8 cellular contexts compared by ENCODE assay signal in genomic region chr12:89706551-89707348, GRCh38. TPM values are rescaled to one million over a fixed set of nuclear protein-coding genes. Genes with fewer than 3 reads are reported as not detected.
A peak's percentile ranks its signal among the peaks of the same experiment; 100 is the strongest.
DNase-seq lines count a peak whose midpoint lies in the region; ATAC-seq and TF ChIP-seq lines count a peak whose summit lies in the region.

No MANE protein-coding gene starts in this region.

- intact Hi-C loops in activated CD4-positive, alpha-beta T cell treated with anti-CD3 and anti-CD28 coated beads, Interleukin-2, amount 10 ng/mL, durations not matched to agents 24 days and 14 days (cut with micrococcal nuclease): loop anchor here (5.0 kb wide), 7 partner anchors 44 to 689 kb away; no protein-coding TSS in a partner anchor
- intact Hi-C loops in uterus (cut with DNase I; ENCODE audit: low total_unique reads): no loop called here

- peaks cover 31% of the 10 kb centered on the region for H3K4me1 Mint-ChIP-seq in activated CD4-positive, alpha-beta T cell treated with anti-CD3 and anti-CD28 coated beads, Interleukin-2, amount 10 ng/mL, durations not matched to agents 24 days and 14 days

- no peak for TF ChIP-seq POLR2A in uterus (IDR thresholded peaks at IDR 0.05)

- peaks cover 27% of the 10 kb centered on the region for H3K27me3 Mint-ChIP-seq in activated CD4-positive, alpha-beta T cell treated with anti-CD3 and anti-CD28 coated beads, Interleukin-2, amount 10 ng/mL, durations not matched to agents 24 days and 14 days

- peak overlapping the region in 1 of 2 donors; percentile 97 for H3K27ac ChIP-seq in uterus

- no peaks in the 10 kb centered on the region for H3K9me3 ChIP-seq in uterus

- no peaks in the 10 kb centered on the region for H3K36me3 Mint-ChIP-seq in activated CD4-positive, alpha-beta T cell treated with anti-CD3 and anti-CD28 coated beads, Interleukin-2, amount 10 ng/mL, durations not matched to agents 24 days and 14 days (ENCODE audit: low read depth)

- no peaks in the 10 kb centered on the region for H3K36me3 ChIP-seq in uterus

- no peaks in the 10 kb centered on the region for H3K4me1 ChIP-seq in uterus

- peak overlapping the region; percentile 96 for H3K4me3 Mint-ChIP-seq in activated CD4-positive, alpha-beta T cell treated with anti-CD3 and anti-CD28 coated beads, Interleukin-2, amount 10 ng/mL, durations not matched to agents 24 days and 14 days

- no peaks in the 10 kb centered on the region for H3K27me3 ChIP-seq in uterus

- no peak for DNase-seq in activated CD4-positive, alpha-beta T cell treated with anti-CD3 and anti-CD28 coated beads, Interleukin-2, amount 10 ng/mL, durations not matched to agents 24 days and 14 days
- no peak for DNase-seq in activated CD4-positive, alpha-beta T cell treated with anti-CD3 and anti-CD28 coated beads, Interleukin-2, amount 50 U/mL, for 1 hour
- peak; percentile 81 for DNase-seq in NCI-H69 (lab: John Stamatoyannopoulos, UW)
- peak in 1 of 2 donors; percentile 32 for DNase-seq in cardiac fibroblast (ENCODE audit: low read depth in 2 of 2)
- peak; percentile 23 for DNase-seq in midbrain (lab: John Stamatoyannopoulos, UW)
- DNase-seq in uterus: peak; percentile 15 to 25

- TF ChIP-seq CTCF in cardiac fibroblast (IDR thresholded peaks at IDR 0.05; ENCODE audit: low read depth, low read length) (no peak), uterus (IDR thresholded peaks at IDR 0.05) (no peak)

- H3K9me3 Mint-ChIP-seq in activated CD4-positive, alpha-beta T cell treated with anti-CD3 and anti-CD28 coated beads, Interleukin-2, amount 10 ng/mL, durations not matched to agents 24 days and 14 days: no peaks in the 10 kb centered on the region

- peak overlapping the region; percentile 84 to 85 for H3K4me3 ChIP-seq in cardiac fibroblast (replicated peaks in 1 of 2; ENCODE audit: low read depth in 2 of 2, low read length in 2 of 2)
- peak overlapping the region; percentile 80 to 83 for H3K4me3 ChIP-seq in uterus

- H3K27ac Mint-ChIP-seq in activated CD4-positive, alpha-beta T cell treated with anti-CD3 and anti-CD28 coated beads, Interleukin-2, amount 10 ng/mL, durations not matched to agents 24 days and 14 days: peak overlapping the region; percentile 93

- ATAC-seq in HG02588 (IDR thresholded peaks at IDR 0.05; ENCODE audit: unreplicated experiment): no peak
- ATAC-seq in GM18511 (IDR thresholded peaks at IDR 0.05; ENCODE audit: unreplicated experiment): no peak

RNA-seq across cellular contexts. Expression of gene ATP2B1, which starts 1.9 kb away (rescaled TPM):
- 19.7 and 22.1 TPM in 2 replicates for total RNA-seq in activated CD4-positive, alpha-beta T cell treated with anti-CD3 and anti-CD28 coated beads, Interleukin-2, amount 10 ng/mL, durations not matched to agents 24 days and 14 days
- total RNA-seq in uterus: 100 to 1,000 TPM in 1 of 4 donors, 10 to 100 TPM in 3; 16.7 to 172 (median 48.6) TPM

Comparison
In these comparisons a context has a peak if more than half of its experiments do, and no peak if none do; other contexts are left out.
1. DNase-seq: peak in NCI-H69 (single experiment), midbrain (single experiment) and uterus (2 of 2); none in activated CD4-positive, alpha-beta T cell treated with anti-CD3 and anti-CD28 coated beads, Interleukin-2, amount 10 ng/mL, durations not matched to agents 24 days and 14 days (single experiment) and activated CD4-positive, alpha-beta T cell treated with anti-CD3 and anti-CD28 coated beads, Interleukin-2, amount 50 U/mL, for 1 hour (single experiment).